Comparison of ENCODE assay signal across 8 cellular contexts in the genomic region with DNA sequence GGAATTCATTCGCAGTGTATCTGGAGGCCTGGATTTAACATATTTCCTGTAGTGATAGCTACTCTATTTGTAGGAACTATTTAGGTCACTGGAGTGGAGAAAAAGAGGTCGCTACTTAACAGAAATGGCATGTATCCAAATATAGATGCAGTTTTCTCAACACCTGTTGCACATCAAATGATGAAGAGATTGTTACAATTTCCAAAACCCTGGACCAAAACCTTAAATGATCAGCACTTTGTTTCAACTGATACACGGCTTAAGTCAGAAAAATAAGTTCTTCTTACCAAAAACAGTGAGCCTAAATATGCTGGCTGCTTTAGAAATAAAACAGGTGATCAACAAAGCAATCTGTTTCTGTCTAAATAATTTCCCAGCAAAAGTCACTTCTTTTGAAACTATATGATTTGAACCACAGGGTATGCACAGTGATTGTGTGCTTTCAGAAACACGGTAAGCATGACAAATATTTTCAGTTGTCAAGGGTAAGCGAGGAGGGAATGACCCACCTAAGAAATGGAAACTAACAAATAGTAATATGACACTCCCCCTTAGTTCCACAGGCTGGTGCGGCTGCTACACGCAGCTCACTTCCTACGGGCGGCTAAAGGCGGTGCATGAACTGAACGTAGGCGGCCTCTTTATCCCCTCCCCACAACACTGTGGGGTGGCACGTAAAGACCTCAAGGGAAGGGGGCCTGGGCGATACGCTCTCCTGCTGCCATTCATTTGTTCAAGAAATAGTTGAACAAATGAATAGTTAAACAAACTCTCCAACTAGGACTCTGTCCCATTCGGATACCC. TPM values are rescaled to one million over a fixed set of nuclear protein-coding genes. Genes with fewer than 3 reads are reported as not detected.
DNase-seq lines count a peak whose midpoint lies in the region; ATAC-seq lines count a peak whose summit lies in the region.

No MANE protein-coding gene starts in this region.

- peaks cover 23% of the 10 kb centered on the region for H3K4me1 ChIP-seq in effector memory CD4-positive, alpha-beta T cell (ENCODE audit: control insufficient read depth, insufficient read depth, low read length, poor library complexity, severe bottlenecking)
- H3K4me1 ChIP-seq in mesodermal cell (ENCODE audit: control insufficient read depth, insufficient read depth, low read length, poor library complexity, severe bottlenecking), result peaks cover 40% of the 10 kb centered on the region

- H3K27me3 ChIP-seq in effector memory CD4-positive, alpha-beta T cell (replicated peaks; ENCODE audit: control insufficient read depth, insufficient read depth, low read length, poor library complexity, severe bottlenecking), result no peaks in the 10 kb centered on the region

- peak; percentile 47 for ATAC-seq in HG02943 (IDR thresholded peaks at IDR 0.05; ENCODE audit: low read depth, unreplicated experiment)

- no peaks in the 10 kb centered on the region for H3K9me3 ChIP-seq in effector memory CD4-positive, alpha-beta T cell (ENCODE audit: control insufficient read depth, low read length)
- H3K9me3 ChIP-seq in mesodermal cell (ENCODE audit: control insufficient read depth, low read length), result no peaks in the 10 kb centered on the region

- 21 to 22% methylated on average over 5 to 7 of the region's 16 CpGs for WGBS in mesodermal cell (ENCODE audit: insufficient coverage in 2 of 2), 2 experiments

- peak; percentile 61 for DNase-seq in SIG-M5 treated with dmso at 0.1 percent for 504 hours (lab: John Stamatoyannopoulos, UW; ENCODE audit: unreplicated experiment)
- DNase-seq in SIG-M5 (lab: John Stamatoyannopoulos, UW), result no peak
- DNase-seq in NCI-H345 (lab: John Stamatoyannopoulos, UW), result peak; percentile 52
- DNase-seq in activated CD4-positive, alpha-beta T cell treated with anti-CD3 and anti-CD28 coated beads, Interleukin-2, amount 50 U/mL, for 24 hours (ENCODE audit: low read depth in 1 of 2, low spot score in 1 of 2), result peak; percentile 53 to 67
- peak; percentile 57 to 61 (median 58) for DNase-seq in effector memory CD4-positive, alpha-beta T cell
- peak; percentile 28 to 56 for DNase-seq in stimulated activated CD8-positive, alpha-beta memory T cell treated with anti-CD3 and anti-CD28 coated beads, Interleukin-4, amount 100 ng/mL, for 1 hour (ENCODE audit: low read depth in 2 of 2, low spot score in 1 of 2)

- H3K36me3 ChIP-seq in effector memory CD4-positive, alpha-beta T cell (ENCODE audit: control insufficient read depth, insufficient read depth, low read length), result no peaks in the 10 kb centered on the region
- no peaks in the 10 kb centered on the region for H3K36me3 ChIP-seq in mesodermal cell (ENCODE audit: control insufficient read depth, insufficient read depth, low read length)

- peak overlapping the region; percentile 83 for H3K4me3 ChIP-seq in effector memory CD4-positive, alpha-beta T cell (ENCODE audit: insufficient read depth, low read depth, low read length, poor library complexity, severe bottlenecking)
- peak overlapping the region; percentile 87 for H3K4me3 ChIP-seq in mesodermal cell (ENCODE audit: extremely low read depth, insufficient read depth, low read length, poor library complexity, severe bottlenecking)

- peak overlapping the region; percentile 89 for H3K27ac ChIP-seq in effector memory CD4-positive, alpha-beta T cell (ENCODE audit: insufficient read depth, low read length, poor library complexity, severe bottlenecking)
- no peak overlapping the region for H3K27ac ChIP-seq in mesodermal cell (ENCODE audit: low read depth, low read length, severe bottlenecking)

RNA-seq across cellular contexts. Expression of a gene that starts 1.1 kb away (rescaled TPM):
- 23.0 TPM for polyA plus RNA-seq in mesodermal cell (2013, experiment 1 of 2)
- polyA plus RNA-seq in mesodermal cell (2013, experiment 2 of 2), result 19.8 TPM

RNA-seq across cellular contexts. Expression of a gene that starts 49.6 kb away (rescaled TPM):
- not detected for polyA plus RNA-seq in mesodermal cell (2013, experiment 1 of 2)
- polyA plus RNA-seq in mesodermal cell (2013, experiment 2 of 2), result not detected
